In the genomic region with DNA sequence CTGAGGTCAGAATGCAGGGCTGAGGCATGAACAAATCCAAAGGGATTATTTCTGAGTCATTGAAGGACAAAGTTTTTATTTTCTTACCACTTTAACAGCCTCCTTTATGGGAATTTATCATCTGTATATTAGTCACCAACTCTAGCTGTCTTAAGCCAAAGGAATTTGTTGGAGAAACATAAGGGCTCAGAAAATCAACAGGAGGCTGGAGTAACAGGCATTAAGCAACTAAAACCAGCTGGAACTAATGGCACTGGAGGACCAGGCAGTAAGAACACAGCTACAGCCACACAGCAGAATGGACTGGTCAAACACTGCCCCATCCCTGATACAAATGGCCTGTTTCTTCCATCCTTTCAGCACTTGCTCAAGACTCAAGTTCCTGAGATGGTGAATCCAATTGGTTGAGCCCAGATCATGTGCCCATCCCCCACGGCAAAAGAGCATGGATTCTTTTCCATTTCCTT, we compare ENCODE assay signal across 1 cellular context.
TF ChIP-seq lines count a peak whose summit lies in the region.

No MANE protein-coding gene starts in this region.

TF ChIP-seq in HepG2, 621 proteins besides CTCF, POLR2A, EP300 and RAD21 (continued from another document):
- TF ChIP-seq, protein P1, sequence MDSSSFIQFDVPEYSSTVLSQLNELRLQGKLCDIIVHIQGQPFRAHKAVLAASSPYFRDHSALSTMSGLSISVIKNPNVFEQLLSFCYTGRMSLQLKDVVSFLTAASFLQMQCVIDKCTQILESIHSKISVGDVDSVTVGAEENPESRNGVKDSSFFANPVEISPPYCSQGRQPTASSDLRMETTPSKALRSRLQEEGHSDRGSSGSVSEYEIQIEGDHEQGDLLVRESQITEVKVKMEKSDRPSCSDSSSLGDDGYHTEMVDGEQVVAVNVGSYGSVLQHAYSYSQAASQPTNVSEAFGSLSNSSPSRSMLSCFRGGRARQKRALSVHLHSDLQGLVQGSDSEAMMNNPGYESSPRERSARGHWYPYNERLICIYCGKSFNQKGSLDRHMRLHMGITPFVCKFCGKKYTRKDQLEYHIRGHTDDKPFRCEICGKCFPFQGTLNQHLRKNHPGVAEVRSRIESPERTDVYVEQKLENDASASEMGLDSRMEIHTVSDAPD (CRISPR knock-in tag; IDR thresholded peaks at IDR 0.05) = no peak
- TF ChIP-seq KAT7 (CRISPR knock-in tag; IDR thresholded peaks at IDR 0.05; ENCODE audit: borderline replicate concordance) (no peak), FOXK2 (IDR thresholded peaks at IDR 0.05) (no peak), RFXANK (CRISPR knock-in tag; IDR thresholded peaks at IDR 0.05) (no peak), ZSCAN25 (CRISPR knock-in tag; IDR thresholded peaks at IDR 0.05) (no peak), U2AF1 (optimal IDR thresholded peaks at IDR 0.05; ENCODE audit: low read depth, low read length) (no peak), FOXK1 (CRISPR knock-in tag; IDR thresholded peaks at IDR 0.05; ENCODE audit: borderline replicate concordance, low read depth) (no peak), ZNF501 (CRISPR knock-in tag; IDR thresholded peaks at IDR 0.05) (no peak), CBFB (CRISPR knock-in tag; IDR thresholded peaks at IDR 0.05) (no peak), ZNF616 (CRISPR knock-in tag; IDR thresholded peaks at IDR 0.05; ENCODE audit: low read depth) (no peak), HNRNPK (IDR thresholded peaks at IDR 0.05; ENCODE audit: low read depth, low read length, poor library complexity, severe bottlenecking) (no peak)
- TF ChIP-seq, protein P2, sequence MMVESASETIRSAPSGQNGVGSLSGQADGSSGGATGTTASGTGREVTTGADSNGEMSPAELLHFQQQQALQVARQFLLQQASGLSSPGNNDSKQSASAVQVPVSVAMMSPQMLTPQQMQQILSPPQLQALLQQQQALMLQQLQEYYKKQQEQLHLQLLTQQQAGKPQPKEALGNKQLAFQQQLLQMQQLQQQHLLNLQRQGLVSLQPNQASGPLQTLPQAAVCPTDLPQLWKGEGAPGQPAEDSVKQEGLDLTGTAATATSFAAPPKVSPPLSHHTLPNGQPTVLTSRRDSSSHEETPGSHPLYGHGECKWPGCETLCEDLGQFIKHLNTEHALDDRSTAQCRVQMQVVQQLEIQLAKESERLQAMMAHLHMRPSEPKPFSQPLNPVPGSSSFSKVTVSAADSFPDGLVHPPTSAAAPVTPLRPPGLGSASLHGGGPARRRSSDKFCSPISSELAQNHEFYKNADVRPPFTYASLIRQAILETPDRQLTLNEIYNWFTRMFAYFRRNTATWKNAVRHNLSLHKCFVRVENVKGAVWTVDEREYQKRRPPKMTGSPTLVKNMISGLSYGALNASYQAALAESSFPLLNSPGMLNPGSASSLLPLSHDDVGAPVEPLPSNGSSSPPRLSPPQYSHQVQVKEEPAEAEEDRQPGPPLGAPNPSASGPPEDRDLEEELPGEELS (CRISPR knock-in tag; IDR thresholded peaks at IDR 0.05) = no peak
- TF ChIP-seq, protein P3, sequence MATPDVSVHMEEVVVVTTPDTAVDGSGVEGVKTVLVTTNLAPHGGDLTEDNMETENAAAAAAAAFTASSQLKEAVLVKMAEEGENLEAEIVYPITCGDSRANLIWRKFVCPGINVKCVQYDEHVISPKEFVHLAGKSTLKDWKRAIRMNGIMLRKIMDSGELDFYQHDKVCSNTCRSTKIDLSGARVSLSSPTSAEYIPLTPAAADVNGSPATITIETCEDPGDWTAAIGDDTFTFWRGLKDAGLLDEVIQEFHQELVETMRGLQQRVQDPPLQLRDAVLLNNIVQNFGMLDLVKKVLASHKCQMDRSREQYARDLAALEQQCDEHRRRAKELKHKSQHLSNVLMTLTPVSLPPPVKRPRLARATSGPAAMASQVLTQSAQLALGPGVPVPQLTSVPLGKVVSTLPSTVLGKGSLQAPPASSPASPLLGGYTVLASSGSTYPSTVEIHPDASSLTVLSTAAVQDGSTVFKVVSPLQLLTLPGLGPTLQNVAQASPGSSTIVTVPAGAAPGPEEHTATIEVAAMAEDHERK (CRISPR knock-in tag; IDR thresholded peaks at IDR 0.05; ENCODE audit: low read depth) = no peak
